In the genomic region with DNA sequence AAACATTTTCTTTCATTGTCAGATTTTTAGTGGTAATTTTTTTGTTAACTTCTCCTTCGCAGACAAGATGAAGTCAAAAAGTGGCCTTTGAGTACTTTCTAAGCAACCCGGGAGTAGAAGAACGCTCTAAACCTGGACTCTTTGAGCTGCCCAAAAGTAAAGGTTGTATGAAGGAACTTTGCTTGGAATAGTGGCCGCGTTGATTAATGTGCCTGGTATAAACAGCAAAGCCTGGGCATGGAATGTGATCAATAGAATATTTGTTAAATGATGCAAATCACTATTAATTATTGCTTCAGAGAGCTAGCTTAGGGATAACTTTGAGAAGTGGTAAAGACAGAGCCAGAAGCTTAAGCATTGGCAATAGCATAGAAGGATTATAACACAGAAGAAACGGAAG, we compare ENCODE assay signal across 37 cellular contexts.
"Had no signal": no experiment of that assay in that cellular context is flagged by ENCODE, and none has a peak within 500 bp of the region (broad histone marks: within the 10 kb centered on the region; RNA-seq: fewer than 3 reads in every experiment).

No MANE protein-coding gene starts in this region.

- H3K4me1 ChIP-seq: adrenal gland, ascending aorta, breast epithelium had no signal

- H3K36me3 Mint-ChIP-seq: activated naive CD4-positive, alpha-beta T cell treated with anti-CD3 and anti-CD28 coated beads, Interleukin-2, amount 10 ng/mL, durations not matched to agents 7 days and 5 days; activated naive CD4-positive, alpha-beta T cell treated with anti-CD3 and anti-CD28 coated beads, Interleukin-2, amount 50 U/mL, for 24 hours; activated naive CD4-positive, alpha-beta T cell treated with anti-CD3 and anti-CD28 coated beads, Interleukin-2, amount 50 U/mL, for 72 hours; activated naive CD8-positive, alpha-beta T cell; activated naive CD8-positive, alpha-beta T cell treated with anti-CD3 and anti-CD28 coated beads for 36 hours; activated naive CD8-positive, alpha-beta T cell treated with anti-CD3 and anti-CD28 coated beads, Interleukin-2, amount 10 ng/mL, durations not matched to agents 7 days and 5 days; brain had no signal

- DNase-seq: activated effector memory CD4-positive, alpha-beta T cell treated with anti-CD3 and anti-CD28 coated beads, Interleukin-2, amount 50 U/mL, for 16 hours; activated effector memory CD4-positive, alpha-beta T cell treated with Interleukin-2 at 50 U/mL for 16 hours; activated gamma-delta T cell; activated gamma-delta T cell treated with Interleukin-2 at 50 U/mL for 16 hours; activated naive CD4-positive, alpha-beta T cell; activated naive CD4-positive, alpha-beta T cell treated with anti-CD3 and anti-CD28 coated beads for 36 hours; activated naive CD4-positive, alpha-beta T cell treated with anti-CD3 and anti-CD28 coated beads, Interleukin-2, amount 10 ng/mL, durations not matched to agents 7 days and 5 days; activated naive CD4-positive, alpha-beta T cell treated with anti-CD3 and anti-CD28 coated beads, Interleukin-2, amount 50 U/mL, for 16 hours; activated naive CD4-positive, alpha-beta T cell treated with Interleukin-2 at 50 U/mL for 16 hours; activated naive CD8-positive, alpha-beta T cell treated with anti-CD3 and anti-CD28 coated beads for 36 hours; activated naive CD8-positive, alpha-beta T cell treated with anti-CD3 and anti-CD28 coated beads, Interleukin-2, amount 10 ng/mL, durations not matched to agents 7 days and 5 days; activated naive CD8-positive, alpha-beta T cell treated with anti-CD3 and anti-CD28 coated beads, Interleukin-2, amount 50 U/mL, for 24 hours; activated T-cell treated with anti-CD3 and anti-CD28 coated beads, Interleukin-2, amount 50 U/mL, for 1 hour; activated T-cell treated with anti-CD3 and anti-CD28 coated beads, Interleukin-2, amount 50 U/mL, for 24 hours; activated T-cell treated with anti-CD3 and anti-CD28 coated beads, Interleukin-2, amount 50 U/mL, for 4 hours; activated T-cell treated with anti-CD3 and anti-CD28 coated beads, Interleukin-2, amount 50 U/mL, for 48 hours; activated T-cell treated with anti-CD3 and anti-CD28 coated beads, Interleukin-2, amount 50 U/mL, for 72 hours; adrenal gland; amniotic stem cell; amygdala; anterior cingulate cortex; aorta; brain microvascular endothelial cell; caudate nucleus; central memory CD4-positive, alpha-beta T cell; cerebellar nuclear complex had no signal

- H3K4me3 ChIP-seq: adrenal gland, ascending aorta, breast epithelium, cardiac muscle cell had no signal

- H3K36me3 ChIP-seq: adrenal gland, ascending aorta, brain microvascular endothelial cell, breast epithelium, cardiac muscle cell had no signal

- H3K27ac Mint-ChIP-seq: activated naive CD4-positive, alpha-beta T cell treated with anti-CD3 and anti-CD28 coated beads for 36 hours; activated naive CD4-positive, alpha-beta T cell treated with anti-CD3 and anti-CD28 coated beads, Interleukin-2, amount 10 ng/mL, durations not matched to agents 7 days and 5 days; activated naive CD4-positive, alpha-beta T cell treated with anti-CD3 and anti-CD28 coated beads, Interleukin-2, amount 50 U/mL, for 24 hours; activated naive CD4-positive, alpha-beta T cell treated with anti-CD3 and anti-CD28 coated beads, Interleukin-2, amount 50 U/mL, for 72 hours; activated naive CD8-positive, alpha-beta T cell; activated naive CD8-positive, alpha-beta T cell treated with anti-CD3 and anti-CD28 coated beads for 36 hours; activated naive CD8-positive, alpha-beta T cell treated with anti-CD3 and anti-CD28 coated beads, Interleukin-2, amount 10 ng/mL, durations not matched to agents 7 days and 5 days; activated naive CD8-positive, alpha-beta T cell treated with anti-CD3 and anti-CD28 coated beads, Interleukin-2, amount 50 U/mL, for 24 hours; activated T-cell treated with anti-CD3 and anti-CD28 coated beads, Interleukin-2, amount 50 U/mL, for 24 hours; activated T-cell treated with anti-CD3 and anti-CD28 coated beads, Interleukin-2, amount 50 U/mL, for 72 hours; activated T-helper 1 cell treated with anti-CD3 and anti-CD28 coated beads, Interleukin-12 subunit alpha, Interleukin-12 subunit beta, Interleukin-2, Interleukin-4 antibody, amounts not matched to agents 30 ng/mL and 10 ng/mL and 1 ng/mL, durations not matched to agents 14 hours and 24 hours and 36 hours; activated T-helper 17 cell treated with anti-CD3 and anti-CD28 coated beads, Interleukin-2, amount 50 U/mL, for 72 hours; activated T-helper 2 cell treated with anti-CD3 and anti-CD28 coated beads, Interferon-gamma antibody, Interleukin-2, Interleukin-4, amounts not matched to agents 10 μg/mL and 5 μg/mL and 100 μg/mL, durations not matched to agents 14 hours and 24 hours and 36 hours; brain had no signal

- H3K27me3 Mint-ChIP-seq: activated naive CD4-positive, alpha-beta T cell treated with anti-CD3 and anti-CD28 coated beads, Interleukin-2, amount 10 ng/mL, durations not matched to agents 7 days and 5 days; activated naive CD4-positive, alpha-beta T cell treated with anti-CD3 and anti-CD28 coated beads, Interleukin-2, amount 50 U/mL, for 24 hours; activated naive CD8-positive, alpha-beta T cell; activated naive CD8-positive, alpha-beta T cell treated with anti-CD3 and anti-CD28 coated beads for 36 hours; activated naive CD8-positive, alpha-beta T cell treated with anti-CD3 and anti-CD28 coated beads, Interleukin-2, amount 10 ng/mL, durations not matched to agents 7 days and 5 days; activated naive CD8-positive, alpha-beta T cell treated with anti-CD3 and anti-CD28 coated beads, Interleukin-2, amount 50 U/mL, for 24 hours; activated T-cell treated with anti-CD3 and anti-CD28 coated beads, Interleukin-2, amount 50 U/mL, for 24 hours; activated T-helper 17 cell treated with anti-CD3 and anti-CD28 coated beads, Interleukin-2, amount 50 U/mL, for 72 hours; brain; central memory CD8-positive, alpha-beta T cell had no signal

- H3K27ac ChIP-seq: adrenal gland, ascending aorta, brain microvascular endothelial cell, breast epithelium, cardiac muscle cell had no signal

- H3K9me3 ChIP-seq: adrenal gland, ascending aorta had no signal

- H3K4me1 Mint-ChIP-seq: activated naive CD4-positive, alpha-beta T cell treated with anti-CD3 and anti-CD28 coated beads, Interleukin-2, amount 10 ng/mL, durations not matched to agents 7 days and 5 days; activated naive CD4-positive, alpha-beta T cell treated with anti-CD3 and anti-CD28 coated beads, Interleukin-2, amount 50 U/mL, for 24 hours; activated naive CD8-positive, alpha-beta T cell treated with anti-CD3 and anti-CD28 coated beads for 36 hours; activated naive CD8-positive, alpha-beta T cell treated with anti-CD3 and anti-CD28 coated beads, Interleukin-2, amount 10 ng/mL, durations not matched to agents 7 days and 5 days; activated naive CD8-positive, alpha-beta T cell treated with anti-CD3 and anti-CD28 coated beads, Interleukin-2, amount 50 U/mL, for 24 hours; activated T-helper 17 cell treated with anti-CD3 and anti-CD28 coated beads, Interleukin-2, amount 50 U/mL, for 72 hours; brain; central memory CD8-positive, alpha-beta T cell had no signal

- H3K27me3 ChIP-seq: adrenal gland, ascending aorta, brain microvascular endothelial cell, breast epithelium, cardiac muscle cell had no signal

- ATAC-seq: activated naive CD4-positive, alpha-beta T cell treated with anti-CD3 and anti-CD28 coated beads, Interleukin-2, amount 50 U/mL, for 72 hours; activated naive CD8-positive, alpha-beta T cell treated with anti-CD3 and anti-CD28 coated beads, Interleukin-2, amount 50 U/mL, for 24 hours; activated T-cell treated with anti-CD3 and anti-CD28 coated beads, Interleukin-2, amount 50 U/mL, for 4 hours; activated T-cell treated with anti-CD3 and anti-CD28 coated beads, Interleukin-2, amount 50 U/mL, for 72 hours; activated T-helper 17 cell treated with anti-CD3 and anti-CD28 coated beads, Interleukin-2, amount 50 U/mL, for 72 hours had no signal

- H3K4me3 Mint-ChIP-seq: activated naive CD4-positive, alpha-beta T cell treated with anti-CD3 and anti-CD28 coated beads for 36 hours; activated naive CD4-positive, alpha-beta T cell treated with anti-CD3 and anti-CD28 coated beads, Interleukin-2, amount 10 ng/mL, durations not matched to agents 7 days and 5 days; activated naive CD4-positive, alpha-beta T cell treated with anti-CD3 and anti-CD28 coated beads, Interleukin-2, amount 50 U/mL, for 24 hours; activated naive CD8-positive, alpha-beta T cell; activated naive CD8-positive, alpha-beta T cell treated with anti-CD3 and anti-CD28 coated beads for 36 hours; activated naive CD8-positive, alpha-beta T cell treated with anti-CD3 and anti-CD28 coated beads, Interleukin-2, amount 10 ng/mL, durations not matched to agents 7 days and 5 days; activated naive CD8-positive, alpha-beta T cell treated with anti-CD3 and anti-CD28 coated beads, Interleukin-2, amount 50 U/mL, for 24 hours; activated T-cell treated with anti-CD3 and anti-CD28 coated beads, Interleukin-2, amount 50 U/mL, for 24 hours; activated T-cell treated with anti-CD3 and anti-CD28 coated beads, Interleukin-2, amount 50 U/mL, for 4 hours; activated T-cell treated with anti-CD3 and anti-CD28 coated beads, Interleukin-2, amount 50 U/mL, for 72 hours; activated T-helper 1 cell treated with anti-CD3 and anti-CD28 coated beads, Interleukin-12 subunit alpha, Interleukin-12 subunit beta, Interleukin-2, Interleukin-4 antibody, amounts not matched to agents 30 ng/mL and 10 ng/mL and 1 ng/mL, durations not matched to agents 14 hours and 24 hours and 36 hours; activated T-helper 17 cell treated with anti-CD3 and anti-CD28 coated beads, Interleukin-2, amount 50 U/mL, for 72 hours; brain; central memory CD8-positive, alpha-beta T cell had no signal
